In the genomic region with DNA sequence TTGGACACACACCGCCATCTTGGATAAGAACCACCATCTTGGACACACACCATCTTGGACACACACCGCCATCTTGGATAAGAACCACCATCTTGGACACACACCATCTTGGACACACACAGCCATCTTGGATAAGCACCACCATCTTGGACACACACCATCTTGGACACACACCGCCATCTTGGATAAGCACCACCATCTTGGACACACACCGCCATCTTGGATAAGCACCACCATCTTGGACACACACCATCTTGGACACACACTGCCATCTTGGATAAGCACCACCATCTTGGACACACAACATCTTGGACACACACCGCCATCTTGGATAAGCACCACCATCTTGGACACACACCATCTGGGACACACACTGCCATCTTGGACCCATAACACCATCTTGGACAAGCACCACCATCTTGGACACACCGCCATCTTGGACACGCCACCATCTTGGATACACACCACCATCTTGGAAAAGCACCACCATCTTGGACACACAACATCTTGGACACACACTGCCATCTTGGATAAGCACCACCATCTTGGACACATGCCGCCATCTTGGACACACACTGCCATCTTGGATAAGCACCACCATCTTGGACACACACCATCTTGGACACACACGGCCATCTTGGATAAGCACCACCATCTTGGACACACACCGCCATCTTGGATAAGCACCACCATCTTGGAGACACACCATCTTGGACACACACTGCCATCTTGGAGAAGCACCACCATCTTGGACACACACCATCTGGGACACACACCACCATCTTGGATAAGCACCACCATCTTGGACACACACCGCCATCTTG, we compare ENCODE assay signal across 7 cellular contexts. TPM values are rescaled to one million over a fixed set of nuclear protein-coding genes. Genes with fewer than 3 reads are reported as not detected.
A peak's percentile ranks its signal among the peaks of the same experiment; 100 is the strongest.
DNase-seq lines count a peak whose midpoint lies in the region; ATAC-seq, FAIRE-seq and TF ChIP-seq lines count a peak whose summit lies in the region.
"Not testable (repeated sequence)": the region's sequence is repeated elsewhere in the genome, so short reads cannot be mapped to it uniquely, and the experiment has no call there.

No MANE protein-coding gene starts in this region.

- peaks cover 24 to 45% of the 10 kb centered on the region in 2 donors for H3K9me3 Mint-ChIP-seq in activated T-cell treated with anti-CD3 and anti-CD28 coated beads, Interleukin-2, amount 50 U/mL, for 72 hours
- H3K9me3 Mint-ChIP-seq in chondrocyte (ENCODE audit: low read depth): peaks cover 19% of the 10 kb centered on the region
- peaks cover 4 to 15% (median 8%) of the 10 kb centered on the region in 6 donors for H3K9me3 Mint-ChIP-seq in immature natural killer cell
- H3K9me3 Mint-ChIP-seq in natural killer cell treated with Interleukin-12 subunit alpha and Interleukin-12 subunit beta and Interleukin-15 and Interleukin-18, amount 100 ng/mL, for 72 hours: peaks cover 38% of the 10 kb centered on the region
- peaks cover 37% of the 10 kb centered on the region for H3K9me3 Mint-ChIP-seq in stimulated activated naive CD8-positive, alpha-beta T cell treated with anti-CD3 and anti-CD28 coated beads, Interleukin-15, Interleukin-2, amounts not matched to agents 100 ng/mL and 50 ng/mL, for 24 hours

- H3K4me3 Mint-ChIP-seq in activated T-cell treated with anti-CD3 and anti-CD28 coated beads, Interleukin-2, amount 50 U/mL, for 72 hours; chondrocyte (ENCODE audit: unreplicated experiment); immature natural killer cell; stimulated activated naive CD8-positive, alpha-beta T cell treated with anti-CD3 and anti-CD28 coated beads, Interleukin-15, Interleukin-2, amounts not matched to agents 100 ng/mL and 50 ng/mL, for 24 hours: not testable (repeated sequence)
- H3K4me3 Mint-ChIP-seq in natural killer cell treated with Interleukin-12 subunit alpha and Interleukin-12 subunit beta and Interleukin-15 and Interleukin-18, amount 100 ng/mL, for 72 hours: peak overlapping the region; percentile 35

- FAIRE-seq in HTR-8/SVneo (lab: Jason Lieb, UNC): peak; percentile 58

- H3K27me3 Mint-ChIP-seq in activated T-cell treated with anti-CD3 and anti-CD28 coated beads, Interleukin-2, amount 50 U/mL, for 72 hours (ENCODE audit: low read depth); chondrocyte (ENCODE audit: low read depth); natural killer cell treated with Interleukin-12 subunit alpha and Interleukin-12 subunit beta and Interleukin-15 and Interleukin-18, amount 100 ng/mL, for 72 hours; stimulated activated naive CD8-positive, alpha-beta T cell treated with anti-CD3 and anti-CD28 coated beads, Interleukin-15, Interleukin-2, amounts not matched to agents 100 ng/mL and 50 ng/mL, for 24 hours: not testable (repeated sequence)
- peaks cover 17 to 39% (median 26%) of the 10 kb centered on the region in 3 donors for H3K27me3 Mint-ChIP-seq in immature natural killer cell (ENCODE audit: low read depth in 3 of 3)

- TF ChIP-seq CTCF in chondrocyte (IDR thresholded peaks at IDR 0.05): not testable (repeated sequence)

- H3K27ac Mint-ChIP-seq in activated T-cell treated with anti-CD3 and anti-CD28 coated beads, Interleukin-2, amount 50 U/mL, for 72 hours: peak overlapping the region; percentile 25
- not testable (repeated sequence) for H3K27ac Mint-ChIP-seq in chondrocyte (ENCODE audit: unreplicated experiment)
- H3K27ac Mint-ChIP-seq in immature natural killer cell: peak overlapping the region in 5 of 6 donors; percentile 7 to 75 (median 57)
- H3K27ac Mint-ChIP-seq in natural killer cell treated with Interleukin-12 subunit alpha and Interleukin-12 subunit beta and Interleukin-15 and Interleukin-18, amount 100 ng/mL, for 72 hours: peak overlapping the region; percentile 52 to 89
- peak overlapping the region; percentile 61 for H3K27ac Mint-ChIP-seq in stimulated activated naive CD8-positive, alpha-beta T cell treated with anti-CD3 and anti-CD28 coated beads, Interleukin-15, Interleukin-2, amounts not matched to agents 100 ng/mL and 50 ng/mL, for 24 hours

- peaks cover 55 to 56% of the 10 kb centered on the region in 2 donors for H3K36me3 Mint-ChIP-seq in activated T-cell treated with anti-CD3 and anti-CD28 coated beads, Interleukin-2, amount 50 U/mL, for 72 hours (ENCODE audit: insufficient read depth in 2 of 2)
- H3K36me3 Mint-ChIP-seq in chondrocyte (ENCODE audit: low read depth): peaks cover 19% of the 10 kb centered on the region
- H3K36me3 Mint-ChIP-seq in immature natural killer cell: peaks cover 14 to 39% (median 26%) of the 10 kb centered on the region in 3 donors
- peaks cover 55% of the 10 kb centered on the region for H3K36me3 Mint-ChIP-seq in natural killer cell treated with Interleukin-12 subunit alpha and Interleukin-12 subunit beta and Interleukin-15 and Interleukin-18, amount 100 ng/mL, for 72 hours
- peaks cover 58% of the 10 kb centered on the region for H3K36me3 Mint-ChIP-seq in stimulated activated naive CD8-positive, alpha-beta T cell treated with anti-CD3 and anti-CD28 coated beads, Interleukin-15, Interleukin-2, amounts not matched to agents 100 ng/mL and 50 ng/mL, for 24 hours (ENCODE audit: low read depth)

- H3K4me1 Mint-ChIP-seq in activated T-cell treated with anti-CD3 and anti-CD28 coated beads, Interleukin-2, amount 50 U/mL, for 72 hours (ENCODE audit: low read depth): peaks cover 18% of the 10 kb centered on the region
- H3K4me1 Mint-ChIP-seq in chondrocyte (ENCODE audit: low read depth); stimulated activated naive CD8-positive, alpha-beta T cell treated with anti-CD3 and anti-CD28 coated beads, Interleukin-15, Interleukin-2, amounts not matched to agents 100 ng/mL and 50 ng/mL, for 24 hours (ENCODE audit: low read depth): not testable (repeated sequence)
- peaks cover 36 to 42% of the 10 kb centered on the region in 2 donors for H3K4me1 Mint-ChIP-seq in immature natural killer cell
- peaks cover 52 to 61% of the 10 kb centered on the region in 2 donors for H3K4me1 Mint-ChIP-seq in natural killer cell treated with Interleukin-12 subunit alpha and Interleukin-12 subunit beta and Interleukin-15 and Interleukin-18, amount 100 ng/mL, for 72 hours (ENCODE audit: low read depth in 2 of 2)

- DNase-seq in HTR-8/SVneo (ENCODE audit: insufficient read length, low spot score); activated T-cell treated with anti-CD3 and anti-CD28 coated beads, Interleukin-2, amount 50 U/mL, for 72 hours; immature natural killer cell; natural killer cell treated with Interleukin-12 subunit alpha and Interleukin-12 subunit beta and Interleukin-15 and Interleukin-18, amount 100 ng/mL, for 72 hours (ENCODE audit: low spot score): not testable (repeated sequence)
- peak; percentile 3 for DNase-seq in activated CD4-positive, alpha-beta T cell treated with anti-CD3 and anti-CD28 coated beads for 48 hours
- peak; percentile 12 for DNase-seq in chondrocyte (ENCODE audit: low spot score)

- ATAC-seq in activated T-cell treated with anti-CD3 and anti-CD28 coated beads, Interleukin-2, amount 50 U/mL, for 72 hours (replicated peaks in 1 of 2); natural killer cell treated with Interleukin-12 subunit alpha and Interleukin-12 subunit beta and Interleukin-15 and Interleukin-18, amount 100 ng/mL, for 72 hours: not testable (repeated sequence)

RNA-seq across cellular contexts. Expression of a gene that starts 4.5 kb away (rescaled TPM):
- total RNA-seq in activated T-cell treated with anti-CD3 and anti-CD28 coated beads, Interleukin-2, amount 50 U/mL, for 72 hours: 100 to 1,000 TPM in 1 of 2 donors, 10 to 100 TPM in 1; 70.4 to 101 TPM
- total RNA-seq in chondrocyte: 19.6 to 29.0 TPM (median 20.2 TPM) in 3 replicates
- polyA plus RNA-seq in immature natural killer cell: 10 to 100 TPM; 58.1 to 68.6 (median 67.1) TPM
- total RNA-seq in natural killer cell treated with Interleukin-12 subunit alpha and Interleukin-12 subunit beta and Interleukin-15 and Interleukin-18, amount 100 ng/mL, for 72 hours: 10 to 100 TPM; 84.8 to 94.2 TPM

RNA-seq across cellular contexts. Expression of a gene that starts 56.3 kb away (rescaled TPM):
- total RNA-seq in activated T-cell treated with anti-CD3 and anti-CD28 coated beads, Interleukin-2, amount 50 U/mL, for 72 hours: 100 to 1,000 TPM; 402 to 411 TPM
- total RNA-seq in chondrocyte: 270 to 332 TPM (median 327 TPM) in 3 replicates
- polyA plus RNA-seq in immature natural killer cell: 100 to 1,000 TPM; 330 to 354 (median 347) TPM
- 100 to 1,000 TPM; 224 to 343 TPM for total RNA-seq in natural killer cell treated with Interleukin-12 subunit alpha and Interleukin-12 subunit beta and Interleukin-15 and Interleukin-18, amount 100 ng/mL, for 72 hours
